In genomic region chr17:36534117-36534880, GRCh38 we compare ENCODE assay signal across 8 cellular contexts. TPM values are rescaled to one million over a fixed set of nuclear protein-coding genes. Genes with fewer than 3 reads are reported as not detected.
DNase-seq lines count a peak whose midpoint lies in the region; ATAC-seq and TF ChIP-seq lines count a peak whose summit lies in the region.

Gene MYO19, minus strand, starts transcription at chr17:36534868. Its CDS starts 2,330 bp downstream, at chr17:36532538.

- H2AFZ ChIP-seq in neural progenitor cell (replicated peaks): peak within 1 kb of the TSS; percentile 57

- peaks cover 11% of the 10 kb centered on the region for H3K4me1 ChIP-seq in neural progenitor cell
- peaks cover 0 to 18% (median 16%) of the 10 kb centered on the region in 4 donors for H3K4me1 ChIP-seq in transverse colon

- no peak within 1 kb of the TSS for H3K9ac ChIP-seq in neural progenitor cell

- no peak for TF ChIP-seq EP300 in transverse colon (IDR thresholded peaks at IDR 0.05; ENCODE audit: low read depth)

- peaks cover 34% of the 10 kb centered on the region for H3F3A ChIP-seq in neural progenitor cell (ENCODE audit: low read depth)

- H3K27me3 Mint-ChIP-seq in neural progenitor cell (ENCODE audit: insufficient read depth, low read depth): peaks cover 2% of the 10 kb centered on the region

- 0% methylated on average over 10 to 41 of the region's 44 CpGs for WGBS in transverse colon (ENCODE audit: low coverage in 1 of 2), 2 donors

- DNase-seq in DMS114 treated with DMSO at 0.1 percent for 48 hours (lab: John Stamatoyannopoulos, UW; ENCODE audit: unreplicated experiment): peak; percentile 44
- DNase-seq in KBM-7: peak; percentile 64
- peak; percentile 75 for DNase-seq in RKO (ENCODE audit: low spot score)
- peak; percentile 20 for DNase-seq in activated gamma-delta T cell (lab: John Stamatoyannopoulos, UW)
- DNase-seq in foreskin fibroblast: peak; percentile 60 to 81
- peak; percentile 92 for DNase-seq in neural progenitor cell (ENCODE audit: low spot score)
- peak; percentile 82 for DNase-seq in transverse colon

- peaks cover 24% of the 10 kb centered on the region for H3K36me3 Mint-ChIP-seq in neural progenitor cell

- in situ Hi-C loops in KBM-7 (cut with MboI; ENCODE audit: low pct_unique_long_range_greater_than_20kb, low sequenced_read_pairs): no loop called here
- in situ Hi-C loops in transverse colon (cut with MboI; ENCODE audit: low pct_ligation_motif_present in 1 of 4, low pct_unique_long_range_greater_than_20kb in 1 of 4, low sequenced_read_pairs in 3 of 4): no loop called here

- H3K36me3 ChIP-seq in neural progenitor cell: no peaks in the 10 kb centered on the region
- no peaks in the 10 kb centered on the region for H3K36me3 ChIP-seq in transverse colon

- peaks cover 48% of the 10 kb centered on the region for H3K79me2 ChIP-seq in neural progenitor cell (ENCODE audit: low read depth)

- intact Hi-C loops in transverse colon (cut with DNase I; ENCODE audit: low total_unique reads): no loop called here

- peaks cover 10% of the 10 kb centered on the region for H3K4me1 Mint-ChIP-seq in neural progenitor cell

- peak within 1 kb of the TSS; percentile 79 to 95 for H3K4me3 ChIP-seq in foreskin fibroblast (ENCODE audit: low read depth in 1 of 2, low read length in 2 of 2)
- peak within 1 kb of the TSS; percentile 50 for H3K4me3 ChIP-seq in neural progenitor cell
- peak within 1 kb of the TSS; percentile 66 to 93 (median 82) for H3K4me3 ChIP-seq in transverse colon

- peak within 1 kb of the TSS; percentile 76 for H3K27ac Mint-ChIP-seq in neural progenitor cell

- H3K9me3 Mint-ChIP-seq in neural progenitor cell: no peaks in the 10 kb centered on the region

- peaks cover 4% of the 10 kb centered on the region for H4K20me1 ChIP-seq in neural progenitor cell (ENCODE audit: low read depth)

- H3K4me2 ChIP-seq in neural progenitor cell: peak within 1 kb of the TSS; percentile 76

- ATAC-seq in GM21528 (IDR thresholded peaks at IDR 0.05; ENCODE audit: low FRiP score, unreplicated experiment): peak; percentile 43

- H3K27me3 ChIP-seq in neural progenitor cell: no peaks in the 10 kb centered on the region
- H3K27me3 ChIP-seq in transverse colon: no peaks in the 10 kb centered on the region

- peak; percentile 56 for TF ChIP-seq CTCF in foreskin fibroblast (IDR thresholded peaks at IDR 0.05; ENCODE audit: low read depth, low read length)
- peak; percentile 77 for TF ChIP-seq CTCF in neural progenitor cell (IDR thresholded peaks at IDR 0.05)
- TF ChIP-seq CTCF in transverse colon (IDR thresholded peaks at IDR 0.05): peak; percentile 39 to 72 (median 50)

- TF ChIP-seq POLR2A in transverse colon (IDR thresholded peaks at IDR 0.05): peak; percentile 4

- peak within 1 kb of the TSS; percentile 95 for H3K4me3 Mint-ChIP-seq in neural progenitor cell

- peak within 1 kb of the TSS; percentile 66 for H3K27ac ChIP-seq in neural progenitor cell
- peak within 1 kb of the TSS; percentile 94 to 100 (median 96) for H3K27ac ChIP-seq in transverse colon

- H3K9me3 ChIP-seq in neural progenitor cell (ENCODE audit: low read depth): no peaks in the 10 kb centered on the region
- no peaks in the 10 kb centered on the region for H3K9me3 ChIP-seq in transverse colon

RNA-seq across cellular contexts. Expression of gene MYO19, which starts in this region (rescaled TPM):
- total RNA-seq in neural progenitor cell (ENCODE audit: low replicate concordance) (72.4 and 101 TPM in 2 replicates), transverse colon (100 to 1,000 TPM in 3 of 4 donors, 10 to 100 TPM in 1; 94.2 to 230 (median 159) TPM)

Comparison
In these comparisons a context has a peak if more than half of its experiments do, and no peak if none do; other contexts are left out.
1. Peak in every context shown above with its lines: DNase-seq, ATAC-seq, H3K4me3 ChIP-seq and H3K27ac ChIP-seq.
2. DNase-seq: peak in every context shown above with its lines; median percentile 92 in neural progenitor cell; 82 in transverse colon; 75 in RKO; 70 in foreskin fibroblast; 64 in KBM-7; 44 in DMS114 treated with DMSO at 0.1 percent for 48 hours; 20 in activated gamma-delta T cell.